ENCODE assay signal across 21 cellular contexts in genomic region chr2:20806286-20806685, GRCh38. TPM values are rescaled to one million over a fixed set of nuclear protein-coding genes. Genes with fewer than 3 reads are reported as not detected.
DNase-seq lines count a peak whose midpoint lies in the region; ATAC-seq and TF ChIP-seq lines count a peak whose summit lies in the region.
"Had no signal": no experiment of that assay in that cellular context is flagged by ENCODE, and none has a peak within 500 bp of the region (broad histone marks: within the 10 kb centered on the region; RNA-seq: fewer than 3 reads in every experiment).

No MANE protein-coding gene starts in this region.

- no peak overlapping the region for H3K4me2 ChIP-seq in GM23248 (ENCODE audit: unreplicated experiment)
- no peak overlapping the region for H3K4me2 ChIP-seq in osteoblast (ENCODE audit: insufficient read depth, low read length)
- H3K4me2 ChIP-seq: A549; BLaER1 treated with 17β-estradiol and CSF1 and Interleukin-3, amounts not matched to agents 10 nM and 100 nM had no signal

- H3K27me3 ChIP-seq in GM23248 (replicated peaks; ENCODE audit: insufficient read depth) (no peaks in the 10 kb centered on the region), osteoblast (ENCODE audit: insufficient read depth, low read length) (no peaks in the 10 kb centered on the region), heart left ventricle (no peaks in the 10 kb centered on the region)
- H3K27me3 ChIP-seq: BE2C; BLaER1 treated with 17β-estradiol and CSF1 and Interleukin-3, amounts not matched to agents 10 nM and 100 nM had no signal

- in situ Hi-C loops in GM23248 (cut with MboI) = no loop called here

- DNase-seq in GM23248 (peak; percentile 7), dedifferentiated amniotic fluid mesenchymal stem cell (ENCODE audit: extremely low spot score) (peak; percentile 27), fibroblast of peridontal ligament (ENCODE audit: extremely low read depth) (peak; percentile 50), osteoblast (ENCODE audit: insufficient read length, low spot score, missing footprints) (peak; percentile 60), omental fat pad (ENCODE audit: low spot score) (no peak), heart left ventricle (no peak)
- DNase-seq: 8988T; ACHN; AML-193; BE2C; CD4-positive, alpha-beta T cell; CD8-positive, alpha-beta memory T cell; DMS 273 treated with DMSO at 0.1 percent for 48 hours; DMS79; EL; GDM1; H7; HCEC 1CT had no signal

- H3K36me3 ChIP-seq in GM23248 (ENCODE audit: low read depth) (no peaks in the 10 kb centered on the region), osteoblast (ENCODE audit: insufficient read depth, low read length) (no peaks in the 10 kb centered on the region), heart left ventricle (no peaks in the 10 kb centered on the region)
- H3K36me3 ChIP-seq: BE2C had no signal

- no peaks in the 10 kb centered on the region for H3K9me2 ChIP-seq in GM23248 (ENCODE audit: insufficient read depth)

- peaks cover 9% of the 10 kb centered on the region; the same call in 1 of the 2 replicates for H3K79me2 ChIP-seq in GM23248 (ENCODE audit: insufficient read depth)
- peaks cover 14% of the 10 kb centered on the region for H3K79me2 ChIP-seq in osteoblast (ENCODE audit: insufficient read depth, low read length)

- 94 to 95% methylated on average over 1 of the region's 1 CpG for WGBS in GM23248 (ENCODE audit: low coverage in 1 of 2, low lambda C conversion rate in 2 of 2, missing lambda C conversion rate in 2 of 2), 2 experiments
- whole genome bisulfite sequencing in heart left ventricle, 4 donors = 57 to 84% (median 76%) methylated on average over 1 of the region's 1 CpG

- intact Hi-C loops in heart left ventricle (cut with DNase I) = no loop called here

- ATAC-seq in omental fat pad (ENCODE audit: low FRiP score) (no peak), GM18861 (IDR thresholded peaks at IDR 0.05; ENCODE audit: unreplicated experiment) (no peak), heart left ventricle (no peak)
- ATAC-seq: A549 had no signal

- no peaks in the 10 kb centered on the region for H3K9me3 ChIP-seq in GM23248 (ENCODE audit: low read depth)
- H3K9me3 ChIP-seq in osteoblast (ENCODE audit: low read depth, low read length) = no peaks in the 10 kb centered on the region
- no peaks in the 10 kb centered on the region for H3K9me3 ChIP-seq in heart left ventricle
- H3K9me3 ChIP-seq: A549; BE2C; BLaER1 treated with 17β-estradiol and CSF1 and Interleukin-3, amounts not matched to agents 10 nM and 100 nM had no signal

- H3K9ac ChIP-seq in GM23248 = no peak overlapping the region
- H3K9ac ChIP-seq: BLaER1 treated with 17β-estradiol and CSF1 and Interleukin-3, amounts not matched to agents 10 nM and 100 nM had no signal

- no peak overlapping the region for H3K4me3 ChIP-seq in GM23248
- H3K4me3 ChIP-seq in osteoblast (ENCODE audit: insufficient read depth, low read length) = no peak overlapping the region
- no peak overlapping the region for H3K4me3 ChIP-seq in heart left ventricle
- H3K4me3 ChIP-seq: A549; BLaER1 treated with 17β-estradiol and CSF1 and Interleukin-3, amounts not matched to agents 10 nM and 100 nM had no signal

- no peaks in the 10 kb centered on the region for H4K20me1 ChIP-seq in GM23248 (ENCODE audit: insufficient read depth)
- peaks cover 5% of the 10 kb centered on the region for H4K20me1 ChIP-seq in osteoblast (ENCODE audit: insufficient read depth, low read length)

- no peaks in the 10 kb centered on the region for H3F3A ChIP-seq in GM23248 (ENCODE audit: insufficient read depth)

- H3K4me1 ChIP-seq in GM23248 (ENCODE audit: insufficient read depth) (no peaks in the 10 kb centered on the region), osteoblast (ENCODE audit: insufficient read depth, low read length) (no peaks in the 10 kb centered on the region), heart left ventricle (no peaks in the 10 kb centered on the region)
- H3K4me1 ChIP-seq: A549; BE2C; BLaER1 treated with 17β-estradiol and CSF1 and Interleukin-3, amounts not matched to agents 10 nM and 100 nM had no signal

- TF ChIP-seq CTCF in osteoblast (IDR thresholded peaks at IDR 0.05; ENCODE audit: extremely low read depth, low read depth, low read length) (no peak), omental fat pad (IDR thresholded peaks at IDR 0.05) (no peak), heart left ventricle (IDR thresholded peaks at IDR 0.05) (no peak)

- H2AFZ ChIP-seq in GM23248 = no peak overlapping the region
- no peak overlapping the region for H2AFZ ChIP-seq in osteoblast (ENCODE audit: low read length)

- TF ChIP-seq POLR2A in heart left ventricle (IDR thresholded peaks at IDR 0.05) = no peak

- no peak overlapping the region for H3K27ac ChIP-seq in GM23248
- H3K27ac ChIP-seq in osteoblast (ENCODE audit: low read depth, low read length) = no peak overlapping the region
- no peak overlapping the region for H3K27ac ChIP-seq in heart left ventricle
- H3K27ac ChIP-seq: A549; BLaER1 treated with 17β-estradiol and CSF1 and Interleukin-3, amounts not matched to agents 10 nM and 100 nM had no signal

RNA-seq across cellular contexts. Expression of gene LDAH, which starts 16.6 kb away (rescaled TPM):
- 27.6 and 42.1 TPM in 2 replicates for total RNA-seq in GM23248 (2014; rRNA removed; shearing (Covaris generic))
- polyA plus RNA-seq in GM23248 (2016; fragmentation: Nextera tagmentation; extraction: Ambion mirVana) (11.4 and 13.2 TPM in 2 replicates), heart left ventricle (1 to 10 TPM; 2.2 to 6.7 TPM)
- total RNA-seq in osteoblast (14.4 and 17.4 TPM in 2 replicates), omental fat pad (10 to 100 TPM in 2 of 4 donors, 1 to 10 TPM in 2; 8.2 to 14.1 (median 10.9) TPM), heart left ventricle (10 to 100 TPM in 2 of 9 donors, 1 to 10 TPM in 7; 2.5 to 13.2 (median 7.1) TPM)

Comparison
In these comparisons a context has a peak if more than half of its experiments do, and no peak if none do; other contexts are left out.
1. DNase-seq: peak in GM23248 (single experiment), dedifferentiated amniotic fluid mesenchymal stem cell (single experiment), fibroblast of peridontal ligament (single experiment) and osteoblast (single experiment); none in omental fat pad (single experiment) and heart left ventricle (0 of 5).